22 cellular contexts compared by ENCODE assay signal in genomic region chr19:438416-438958, GRCh38. TPM values are rescaled to one million over a fixed set of nuclear protein-coding genes. Genes with fewer than 3 reads are reported as not detected.
"Had no signal": no experiment of that assay in that cellular context is flagged by ENCODE, and none has a peak within 500 bp of the region (broad histone marks: within the 10 kb centered on the region; RNA-seq: fewer than 3 reads in every experiment).

No MANE protein-coding gene starts in this region.

- H3K27me3 ChIP-seq: SJCRH30 had no signal

- H3K4me1 ChIP-seq: SJCRH30 had no signal

- H3K9me3 ChIP-seq: SJCRH30 had no signal

- H3K27ac ChIP-seq: SJCRH30 had no signal

- ATAC-seq: SK-N-SH treated with all-trans-retinoic acid at 6 μM for 48 hours had no signal

- DNase-seq: Karpas-422, KG1, MM.1S, NCI-H1092 treated with DMSO at 0.1 percent for 48 hours, NCI-H1436, NCI-H187, NCI-H2029, NCI-H2081 treated with DMSO at 0.1 percent for 48 hours, NCI-H2171, NCI-H226, NCI-H446, NCI-H510A, NCI-H524 treated with DMSO at 0.1 percent for 48 hours, NCI-H69, NCI-H774, RPMI8226, SHP77 treated with DMSO at 0.1 percent for 48 hours, SJCRH30 had no signal

- H3K36me3 ChIP-seq: SJCRH30 had no signal

- FAIRE-seq: RCC 7860 had no signal

- H3K4me3 ChIP-seq: SJCRH30 had no signal

RNA-seq across cellular contexts. Expression of gene C2CD4C, which starts 29.5 kb away (rescaled TPM):
- total RNA-seq: M059J had no signal

RNA-seq across cellular contexts. Expression of gene MADCAM1, which starts 57.8 kb away (rescaled TPM):
- total RNA-seq: HT1080, M059J had no signal
